Comparison of ENCODE assay signal across 22 cellular contexts in the genomic region with DNA sequence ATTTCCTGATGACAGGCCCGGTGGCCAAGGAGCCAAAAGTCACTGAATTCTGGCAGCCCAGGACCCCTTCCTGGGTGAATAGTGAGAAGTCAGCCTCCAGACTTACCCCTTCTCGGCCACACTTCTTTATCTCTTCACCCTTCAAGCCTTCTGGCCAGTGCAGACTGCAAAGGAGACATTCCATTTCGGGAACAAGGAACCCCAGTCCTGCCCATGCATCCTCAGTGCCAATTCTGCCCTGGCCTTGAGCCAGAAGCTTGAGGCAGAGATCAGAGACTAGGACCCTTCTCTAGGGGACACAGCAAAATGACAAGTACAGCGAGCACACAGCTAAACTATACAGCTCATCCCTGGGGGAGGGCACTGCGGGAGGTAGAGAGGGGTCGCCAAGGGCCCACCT. TPM values are rescaled to one million over a fixed set of nuclear protein-coding genes. Genes with fewer than 3 reads are reported as not detected.
A peak's percentile ranks its signal among the peaks of the same experiment; 100 is the strongest.
DNase-seq lines count a peak whose midpoint lies in the region; ATAC-seq and TF ChIP-seq lines count a peak whose summit lies in the region.
"Had no signal": no experiment of that assay in that cellular context is flagged by ENCODE, and none has a peak within 500 bp of the region (broad histone marks: within the 10 kb centered on the region; RNA-seq: fewer than 3 reads in every experiment).

No MANE protein-coding gene starts in this region.

- peak overlapping the region; percentile 32 for H3K4me3 Mint-ChIP-seq in T-helper 2 cell treated with Interferon-gamma antibody and Interleukin-4, amounts not matched to agents 5 μg/mL and 100 μg/mL, for 36 hours
- H3K4me3 Mint-ChIP-seq in MCF 10A (ENCODE audit: unreplicated experiment) (no peak overlapping the region), neural progenitor cell (no peak overlapping the region)
- H3K4me3 Mint-ChIP-seq: WTC11 had no signal

- H2BK15ac ChIP-seq in neuronal stem cell (ENCODE audit: low read length), result no peak overlapping the region

- POLR2A ChIA-PET in MCF 10A (lab: Yijun Ruan, JAX), result interaction anchor here (0.6 to 1.9 kb wide), 9 partner anchors 8 to 415 kb away, joined by 3 to 11 read pairs (median 3); a partner anchor contains a TSS

- H3K4me1 ChIP-seq in neuronal stem cell (ENCODE audit: control insufficient read depth in 2 of 2, insufficient read depth in 1 of 2, low read depth in 1 of 2, low read length in 2 of 2) (peaks cover 1 to 9% of the 10 kb centered on the region in 2 donors), neural progenitor cell (peaks cover 5% of the 10 kb centered on the region), osteoblast (ENCODE audit: insufficient read depth, low read length) (no peaks in the 10 kb centered on the region)
- H3K4me1 ChIP-seq: BE2C, body of pancreas, pancreas had no signal

- H3K27me3 ChIP-seq in neuronal stem cell (ENCODE audit: control insufficient read depth in 3 of 3, insufficient read depth in 3 of 3, low read depth in 1 of 3, low read length in 3 of 3), result peaks cover 0 to 12% (median 0%) of the 10 kb centered on the region in 3 experiments
- no peaks in the 10 kb centered on the region for H3K27me3 ChIP-seq in neural progenitor cell
- peaks cover 30% of the 10 kb centered on the region for H3K27me3 ChIP-seq in osteoblast (ENCODE audit: insufficient read depth, low read length)
- H3K27me3 ChIP-seq: BE2C, body of pancreas, pancreas had no signal

- H2AFZ ChIP-seq in neuronal stem cell (ENCODE audit: low read length) (peak overlapping the region; percentile 75), neural progenitor cell (replicated peaks) (no peak overlapping the region), osteoblast (ENCODE audit: low read length) (no peak overlapping the region)

- no peak for ATAC-seq in HG03280 (IDR thresholded peaks at IDR 0.05; ENCODE audit: unreplicated experiment)
- ATAC-seq: body of pancreas had no signal

- H3K4me2 ChIP-seq in neuronal stem cell (ENCODE audit: insufficient read depth, low read length, poor library complexity, severe bottlenecking) (no peak overlapping the region), neural progenitor cell (no peak overlapping the region), osteoblast (ENCODE audit: insufficient read depth, low read length) (no peak overlapping the region)

- no peaks in the 10 kb centered on the region for H3K79me1 ChIP-seq in neuronal stem cell (ENCODE audit: low read depth, low read length)

- H4K91ac ChIP-seq in neuronal stem cell (ENCODE audit: low read depth, low read length, poor library complexity), result no peak overlapping the region

- H2AK5ac ChIP-seq in neuronal stem cell (ENCODE audit: low read depth, low read length), result peak overlapping the region; percentile 35

- H3K36me3 ChIP-seq in KOPT-K1 (ENCODE audit: insufficient read depth, low read length), result no peaks in the 10 kb centered on the region
- no peaks in the 10 kb centered on the region for H3K36me3 ChIP-seq in neuronal stem cell (replicated peaks in 1 of 2; ENCODE audit: control insufficient read depth in 2 of 2, insufficient read depth in 2 of 2, low read length in 2 of 2)
- H3K36me3 ChIP-seq in neural progenitor cell, result no peaks in the 10 kb centered on the region
- no peaks in the 10 kb centered on the region for H3K36me3 ChIP-seq in osteoblast (ENCODE audit: insufficient read depth, low read length)
- H3K36me3 ChIP-seq: BE2C, pancreas had no signal

- no peak overlapping the region for H2BK120ac ChIP-seq in neuronal stem cell (ENCODE audit: low read depth, low read length)

- TF ChIP-seq CTCF in MCF 10A (IDR thresholded peaks at IDR 0.05; ENCODE audit: unreplicated experiment) (no peak), neural progenitor cell (IDR thresholded peaks at IDR 0.05) (no peak), osteoblast (IDR thresholded peaks at IDR 0.05; ENCODE audit: extremely low read depth, low read depth, low read length) (no peak)

- H3K27ac ChIP-seq in KOPT-K1 (ENCODE audit: low read depth, low read length, poor library complexity, severe bottlenecking), result peak overlapping the region; percentile 90
- no peak overlapping the region for H3K27ac ChIP-seq in neuronal stem cell (replicated peaks; ENCODE audit: low read length)
- H3K27ac ChIP-seq in neural progenitor cell, result no peak overlapping the region
- H3K27ac ChIP-seq in osteoblast (ENCODE audit: low read depth, low read length), result no peak overlapping the region
- H3K27ac ChIP-seq: body of pancreas, pancreas had no signal

- no peak overlapping the region for H3K18ac ChIP-seq in neuronal stem cell (ENCODE audit: low read length)

- no peak overlapping the region for H2BK5ac ChIP-seq in neuronal stem cell (ENCODE audit: low read length)

- no peak overlapping the region for H3K4ac ChIP-seq in neuronal stem cell (ENCODE audit: low read length)

- peaks cover 17% of the 10 kb centered on the region for H3K4me1 Mint-ChIP-seq in T-helper 2 cell treated with Interferon-gamma antibody and Interleukin-4, amounts not matched to agents 5 μg/mL and 100 μg/mL, for 36 hours (ENCODE audit: low read depth)
- peaks cover 22% of the 10 kb centered on the region for H3K4me1 Mint-ChIP-seq in MCF 10A (ENCODE audit: insufficient read depth, unreplicated experiment)
- H3K4me1 Mint-ChIP-seq in neural progenitor cell, result peaks cover 11% of the 10 kb centered on the region

- H3K36me3 Mint-ChIP-seq in T-helper 2 cell treated with Interferon-gamma antibody and Interleukin-4, amounts not matched to agents 5 μg/mL and 100 μg/mL, for 36 hours (ENCODE audit: low read depth), result no peaks in the 10 kb centered on the region
- H3K36me3 Mint-ChIP-seq in MCF 10A (ENCODE audit: insufficient read depth, unreplicated experiment) (no peaks in the 10 kb centered on the region), neural progenitor cell (no peaks in the 10 kb centered on the region)
- H3K36me3 Mint-ChIP-seq: activated naive CD4-positive, alpha-beta T cell treated with anti-CD3 and anti-CD28 coated beads, Interleukin-2, amount 50 U/mL, for 72 hours; WTC11 had no signal

- H3F3A ChIP-seq in neural progenitor cell (ENCODE audit: low read depth), result no peaks in the 10 kb centered on the region

- no peak overlapping the region for H4K8ac ChIP-seq in neuronal stem cell (ENCODE audit: low read depth, low read length)

- intact Hi-C loops in MCF 10A (cut with micrococcal nuclease), result no loop called here

- H3K9me3 Mint-ChIP-seq in T-helper 2 cell treated with Interferon-gamma antibody and Interleukin-4, amounts not matched to agents 5 μg/mL and 100 μg/mL, for 36 hours, result no peaks in the 10 kb centered on the region
- H3K9me3 Mint-ChIP-seq in MCF 10A (ENCODE audit: unreplicated experiment) (no peaks in the 10 kb centered on the region), neural progenitor cell (no peaks in the 10 kb centered on the region)
- H3K9me3 Mint-ChIP-seq: activated naive CD4-positive, alpha-beta T cell treated with anti-CD3 and anti-CD28 coated beads, Interleukin-2, amount 50 U/mL, for 72 hours; WTC11 had no signal

- CTCF ChIA-PET in MCF 10A (lab: Yijun Ruan, JAX), result interaction anchor here (1.6 kb wide), 1 partner anchor 12 kb away, joined by 8 read pairs; no protein-coding TSS in a partner anchor

- H3K23ac ChIP-seq in neuronal stem cell (ENCODE audit: low read depth, low read length, poor library complexity), result no peak overlapping the region

- no peak overlapping the region for H3K27ac Mint-ChIP-seq in T-helper 2 cell treated with Interferon-gamma antibody and Interleukin-4, amounts not matched to agents 5 μg/mL and 100 μg/mL, for 36 hours
- H3K27ac Mint-ChIP-seq in MCF 10A (ENCODE audit: low read depth, unreplicated experiment) (no peak overlapping the region), neural progenitor cell (no peak overlapping the region)
- H3K27ac Mint-ChIP-seq: WTC11 had no signal

- no peak overlapping the region for H3K4me3 ChIP-seq in neuronal stem cell (ENCODE audit: low read length in 2 of 2)
- no peak overlapping the region for H3K4me3 ChIP-seq in neural progenitor cell
- H3K4me3 ChIP-seq in osteoblast (ENCODE audit: insufficient read depth, low read length), result no peak overlapping the region
- H3K4me3 ChIP-seq: body of pancreas, lung, pancreas had no signal

- no peak for DNase-seq in T-helper 2 cell treated with Interferon-gamma antibody and Interleukin-4, amounts not matched to agents 5 μg/mL and 100 μg/mL, for 36 hours (ENCODE audit: low spot score)
- DNase-seq in T-helper 2 cell, result no peak
- peak; percentile 52 for DNase-seq in MCF 10A (ENCODE audit: unreplicated experiment)
- no peak for DNase-seq in neuronal stem cell (ENCODE audit: low spot score)
- DNase-seq in neural progenitor cell (ENCODE audit: low spot score), result no peak
- no peak for DNase-seq in osteoblast (ENCODE audit: insufficient read length, low spot score, missing footprints)
- DNase-seq: activated CD8-positive, alpha-beta memory T cell treated with anti-CD3 and anti-CD28 coated beads for 24 hours; BE2C; body of pancreas; cortex of kidney; NCI-H1930; NCI-H226; pancreas; SHP77; stimulated activated CD4-positive, alpha-beta T cell treated with anti-CD3 and anti-CD28 coated beads, Interleukin-1b, Interleukin-23, amount 100 ng/mL, for 48 hours had no signal

- no peak overlapping the region for H3K9ac ChIP-seq in neuronal stem cell (ENCODE audit: low read depth, low read length, poor library complexity)
- no peak overlapping the region for H3K9ac ChIP-seq in neural progenitor cell

- no peaks in the 10 kb centered on the region for H3K9me3 ChIP-seq in KOPT-K1 (ENCODE audit: insufficient read depth, low read length, poor library complexity, severe bottlenecking)
- no peaks in the 10 kb centered on the region for H3K9me3 ChIP-seq in neuronal stem cell (replicated peaks in 1 of 2; ENCODE audit: control insufficient read depth in 2 of 2, insufficient read depth in 1 of 2, low read depth in 1 of 2, low read length in 2 of 2)
- H3K9me3 ChIP-seq in neural progenitor cell (ENCODE audit: low read depth), result no peaks in the 10 kb centered on the region
- no peaks in the 10 kb centered on the region for H3K9me3 ChIP-seq in osteoblast (ENCODE audit: low read depth, low read length)
- H3K9me3 ChIP-seq: BE2C, body of pancreas, pancreas had no signal

- no TSS peak for BruUV-seq in MCF 10A (replicated peaks; lab: Mats Ljungman, UMichigan)

- no peak overlapping the region for H2BK12ac ChIP-seq in neuronal stem cell (ENCODE audit: low read length)

- H3K27me3 Mint-ChIP-seq in T-helper 2 cell treated with Interferon-gamma antibody and Interleukin-4, amounts not matched to agents 5 μg/mL and 100 μg/mL, for 36 hours (ENCODE audit: low read depth), result peaks cover 6% of the 10 kb centered on the region
- H3K27me3 Mint-ChIP-seq in MCF 10A (ENCODE audit: insufficient read depth, unreplicated experiment) (no peaks in the 10 kb centered on the region), neural progenitor cell (ENCODE audit: insufficient read depth, low read depth) (peaks cover 12% of the 10 kb centered on the region)

- H4K20me1 ChIP-seq in neural progenitor cell (ENCODE audit: low read depth) (no peaks in the 10 kb centered on the region), osteoblast (ENCODE audit: insufficient read depth, low read length) (no peaks in the 10 kb centered on the region)

- no CpG with 5 or more reads among the region's 6 CpGs for WGBS in neuronal stem cell (ENCODE audit: extremely low coverage in 2 of 2, insufficient read length in 2 of 2, insufficient replicate concordance in 1 of 2), 2 donors

- H3K79me2 ChIP-seq in neural progenitor cell (ENCODE audit: low read depth) (no peaks in the 10 kb centered on the region), osteoblast (ENCODE audit: insufficient read depth, low read length) (no peaks in the 10 kb centered on the region)

- peak overlapping the region; percentile 3 for H3K14ac ChIP-seq in neuronal stem cell (ENCODE audit: low read length)

RNA-seq across cellular contexts. Expression of a gene that starts 28.8 kb away (rescaled TPM):
- total RNA-seq in MCF 10A (2022), result 0.42 and 0.93 TPM in 2 replicates
- polyA plus RNA-seq in neuronal stem cell (2013, experiment 1 of 2), result 0.38 TPM
- 0.30 TPM for polyA plus RNA-seq in neuronal stem cell (2013, experiment 2 of 2)
- 0.40 and 0.43 TPM in 2 replicates for total RNA-seq in neural progenitor cell (ENCODE audit: low replicate concordance)
- not detected in 2 replicates for total RNA-seq in osteoblast
- total RNA-seq: A172; activated naive CD4-positive, alpha-beta T cell treated with anti-CD3 and anti-CD28 coated beads, Interleukin-2, amount 50 U/mL, for 72 hours; HepG2 had no signal

RNA-seq across cellular contexts. Expression of a gene that starts 50.6 kb away (rescaled TPM):
- 3.8 and 5.0 TPM in 2 replicates for total RNA-seq in MCF 10A (2022)
- 5.2 TPM for polyA plus RNA-seq in neuronal stem cell (2013, experiment 1 of 2)
- 5.2 TPM for polyA plus RNA-seq in neuronal stem cell (2013, experiment 2 of 2)
- total RNA-seq in neural progenitor cell (ENCODE audit: low replicate concordance), result 9.0 and 13.5 TPM in 2 replicates
- total RNA-seq in osteoblast, result 2.4 and 2.5 TPM in 2 replicates

RNA-seq across cellular contexts. Expression of a gene that starts 50.9 kb away (rescaled TPM):
- total RNA-seq in MCF 10A (2022), result 29.7 and 40.8 TPM in 2 replicates
- 6.2 TPM for polyA plus RNA-seq in neuronal stem cell (2013, experiment 1 of 2)
- polyA plus RNA-seq in neuronal stem cell (2013, experiment 2 of 2), result 6.3 TPM
- 19.6 and 38.5 TPM in 2 replicates for total RNA-seq in neural progenitor cell (ENCODE audit: low replicate concordance)
- total RNA-seq in osteoblast, result 59.0 and 60.1 TPM in 2 replicates
